Comparison of ENCODE assay signal across 8 cellular contexts in genomic region chr12:89706551-89707348, GRCh38. TPM values are rescaled to one million over a fixed set of nuclear protein-coding genes. Genes with fewer than 3 reads are reported as not detected.
DNase-seq lines count a peak whose midpoint lies in the region; ATAC-seq and TF ChIP-seq lines count a peak whose summit lies in the region.

No MANE protein-coding gene starts in this region.

- no peaks in the 10 kb centered on the region for H3K36me3 ChIP-seq in NT2/D1 (ENCODE audit: insufficient read depth, insufficient read length, low read length)
- H3K36me3 ChIP-seq in colonic mucosa, result no peaks in the 10 kb centered on the region
- peaks cover 0 to 6% of the 10 kb centered on the region in 2 donors for H3K36me3 ChIP-seq in muscle layer of duodenum (ENCODE audit: control insufficient read depth in 1 of 2, insufficient read depth in 2 of 2, low read length in 2 of 2)

- H3K4me3 Mint-ChIP-seq in activated naive CD4-positive, alpha-beta T cell treated with anti-CD3 and anti-CD28 coated beads for 36 hours, result peak overlapping the region; percentile 93

- no peak for ATAC-seq in GM19351 (IDR thresholded peaks at IDR 0.05; ENCODE audit: unreplicated experiment)

- no peak for DNase-seq in activated naive CD4-positive, alpha-beta T cell treated with anti-CD3 and anti-CD28 coated beads for 36 hours
- DNase-seq in activated naive CD4-positive, alpha-beta T cell treated with anti-CD3 and anti-CD28 coated beads, Interleukin-2, amount 50 U/mL, for 16 hours, result no peak
- no peak for DNase-seq in NT2/D1 (ENCODE audit: low read depth, low spot score)
- peak; percentile 29 for DNase-seq in colonic mucosa
- no peak for DNase-seq in NCI-H774 (lab: John Stamatoyannopoulos, UW)
- no peak for DNase-seq in AML-193 (lab: John Stamatoyannopoulos, UW)

- no peak overlapping the region for H3K27ac ChIP-seq in colonic mucosa
- peak overlapping the region; percentile 49 for H3K27ac ChIP-seq in muscle layer of duodenum (ENCODE audit: low read length)

- intact Hi-C loops in activated naive CD4-positive, alpha-beta T cell treated with anti-CD3 and anti-CD28 coated beads for 36 hours (cut with micrococcal nuclease), result no loop called here
- intact Hi-C loops in colonic mucosa (cut with DNase I), result no loop called here

- TF ChIP-seq CTCF in colonic mucosa (IDR thresholded peaks at IDR 0.05), result no peak

- H3K9ac ChIP-seq in NT2/D1 (ENCODE audit: insufficient read length, low read depth), result peak overlapping the region; percentile 100
- H3K9ac ChIP-seq in colonic mucosa (ENCODE audit: low read depth in 2 of 2, low read length in 2 of 2), result peak overlapping the region in 1 of 2 donors; percentile 86

- no peaks in the 10 kb centered on the region for H3K4me1 ChIP-seq in NT2/D1 (ENCODE audit: insufficient read depth, insufficient read length)
- peaks cover 4% of the 10 kb centered on the region for H3K4me1 ChIP-seq in colonic mucosa
- H3K4me1 ChIP-seq in muscle layer of duodenum (ENCODE audit: control insufficient read depth in 1 of 2, insufficient read depth in 2 of 2, low read length in 2 of 2), result peaks cover 0 to 14% of the 10 kb centered on the region in 2 donors

- peaks cover 41% of the 10 kb centered on the region for H3K4me1 Mint-ChIP-seq in activated naive CD4-positive, alpha-beta T cell treated with anti-CD3 and anti-CD28 coated beads for 36 hours (ENCODE audit: low read depth)

- peak overlapping the region; percentile 96 for H3K4me3 ChIP-seq in NT2/D1 (ENCODE audit: insufficient read length, low read depth)
- peak overlapping the region; percentile 86 for H3K4me3 ChIP-seq in colonic mucosa
- H3K4me3 ChIP-seq in muscle layer of duodenum (ENCODE audit: low read depth in 1 of 2, low read length in 2 of 2), result peak overlapping the region; percentile 77 to 89

- no peak overlapping the region for H3K27ac Mint-ChIP-seq in activated naive CD4-positive, alpha-beta T cell treated with anti-CD3 and anti-CD28 coated beads for 36 hours

- H3K9me3 Mint-ChIP-seq in activated naive CD4-positive, alpha-beta T cell treated with anti-CD3 and anti-CD28 coated beads for 36 hours, result no peaks in the 10 kb centered on the region

- no peaks in the 10 kb centered on the region for H3K9me3 ChIP-seq in NT2/D1 (ENCODE audit: insufficient read depth, low read length)
- H3K9me3 ChIP-seq in colonic mucosa, result no peaks in the 10 kb centered on the region
- no peaks in the 10 kb centered on the region for H3K9me3 ChIP-seq in muscle layer of duodenum (ENCODE audit: control insufficient read depth in 1 of 2, low read length in 2 of 2)

- H3K27me3 ChIP-seq in NT2/D1 (ENCODE audit: insufficient read depth, insufficient read length) (peaks cover 38% of the 10 kb centered on the region), colonic mucosa (no peaks in the 10 kb centered on the region), muscle layer of duodenum (ENCODE audit: low read depth, low read length) (no peaks in the 10 kb centered on the region)

- CTCF ChIA-PET in activated naive CD4-positive, alpha-beta T cell treated with anti-CD3 and anti-CD28 coated beads for 36 hours (lab: Charles Lee), result interaction anchor here (0.5 to 1.3 kb wide), 6 partner anchors 13 to 397 kb away, joined by 3 to 4 read pairs (median 3); no protein-coding TSS in a partner anchor

- peaks cover 1% of the 10 kb centered on the region for H3K36me3 Mint-ChIP-seq in activated naive CD4-positive, alpha-beta T cell treated with anti-CD3 and anti-CD28 coated beads for 36 hours (ENCODE audit: low read depth)

- no peaks in the 10 kb centered on the region for H3K27me3 Mint-ChIP-seq in activated naive CD4-positive, alpha-beta T cell treated with anti-CD3 and anti-CD28 coated beads for 36 hours (ENCODE audit: low read depth)

RNA-seq across cellular contexts. Expression of gene ATP2B1, which starts 1.9 kb away (rescaled TPM):
- 10 to 100 TPM; 10.8 to 13.0 TPM for total RNA-seq in activated naive CD4-positive, alpha-beta T cell treated with anti-CD3 and anti-CD28 coated beads for 36 hours
- total RNA-seq in colonic mucosa, result 10 to 100 TPM; 46.9 to 59.8 TPM
